Comparison of ENCODE assay signal across 25 cellular contexts in the genomic region with DNA sequence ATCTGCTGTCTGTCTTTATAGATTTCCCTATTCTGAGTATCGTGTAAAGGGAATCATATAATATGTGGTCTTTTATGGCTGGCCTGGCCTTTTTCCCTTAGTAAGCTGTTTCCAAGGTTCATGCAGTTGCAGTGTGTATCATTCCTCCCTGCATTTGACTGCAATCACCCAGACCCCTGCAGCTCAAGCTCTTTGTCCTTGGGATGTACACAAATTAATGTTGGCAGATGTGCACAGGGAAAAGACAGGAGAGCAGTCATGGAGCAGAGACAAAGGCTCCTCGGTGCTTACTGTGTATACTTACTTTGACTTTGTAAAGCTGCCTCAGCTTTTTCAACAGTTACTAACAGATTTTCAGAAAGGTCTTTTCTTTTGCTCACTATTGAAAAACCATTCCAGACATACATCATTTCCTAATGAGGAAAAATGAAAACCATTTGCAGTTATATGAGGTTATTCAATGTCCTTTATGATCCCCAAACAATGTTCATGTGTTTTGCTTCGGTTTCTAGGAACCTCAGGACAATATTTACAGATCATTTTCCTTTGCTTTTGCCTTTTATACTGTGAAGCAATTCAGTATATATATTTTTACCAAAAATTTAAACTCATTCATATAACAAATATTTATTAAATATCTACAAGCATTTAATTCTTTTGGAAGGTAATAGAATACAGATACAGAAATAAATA.
DNase-seq lines count a peak whose midpoint lies in the region; ATAC-seq, FAIRE-seq and TF ChIP-seq lines count a peak whose summit lies in the region.
"Had no signal": no experiment of that assay in that cellular context is flagged by ENCODE, and none has a peak within 500 bp of the region (broad histone marks: within the 10 kb centered on the region; RNA-seq: fewer than 3 reads in every experiment).

No MANE protein-coding gene starts in this region.

- no peak for TF ChIP-seq CTCF in hepatocyte (IDR thresholded peaks at IDR 0.05; ENCODE audit: poor library complexity)
- no peak for TF ChIP-seq CTCF in HFFc6 (IDR thresholded peaks at IDR 0.05)

- no peaks in the 10 kb centered on the region for H3K27me3 Mint-ChIP-seq in HFFc6 (ENCODE audit: insufficient read depth)
- H3K27me3 Mint-ChIP-seq: activated CD4-positive, alpha-beta T cell treated with anti-CD3 and anti-CD28 coated beads, Interleukin-2, amount 10 ng/mL, durations not matched to agents 7 days and 5 days; CD4-positive, alpha-beta T cell; naive thymus-derived CD8-positive, alpha-beta T cell had no signal

- no peaks in the 10 kb centered on the region for H3K9me2 ChIP-seq in hepatocyte (replicated peaks; ENCODE audit: insufficient read depth)

- peaks cover 4% of the 10 kb centered on the region for H3K4me1 ChIP-seq in hepatocyte (ENCODE audit: insufficient read depth)
- H3K4me1 ChIP-seq: A549, ascending aorta, lower lobe of right lung had no signal

- FAIRE-seq in A204.1 (lab: Jason Lieb, UNC) = peak; percentile 71
- FAIRE-seq: A549 had no signal

- no peaks in the 10 kb centered on the region for H3K36me3 Mint-ChIP-seq in HFFc6 (ENCODE audit: low read depth)

- no peaks in the 10 kb centered on the region for H4K20me1 ChIP-seq in hepatocyte (ENCODE audit: insufficient read depth, poor library complexity, severe bottlenecking)

- H3K36me3 ChIP-seq in hepatocyte (replicated peaks; ENCODE audit: insufficient read depth, low read depth) = no peaks in the 10 kb centered on the region

- no peak overlapping the region for H2AFZ ChIP-seq in hepatocyte

- ATAC-seq in GM21526 (IDR thresholded peaks at IDR 0.05; ENCODE audit: low FRiP score, unreplicated experiment) = no peak
- ATAC-seq: A549; gastroesophageal sphincter; lower lobe of right lung; naive thymus-derived CD8-positive, alpha-beta T cell had no signal

- no peak overlapping the region for H3K4me3 ChIP-seq in hepatocyte
- H3K4me3 ChIP-seq: A549, ascending aorta, coronary artery, gastroesophageal sphincter, lower lobe of right lung had no signal

- no peaks in the 10 kb centered on the region for H3K9me3 Mint-ChIP-seq in HFFc6
- H3K9me3 Mint-ChIP-seq: activated naive CD4-positive, alpha-beta T cell treated with anti-CD3 and anti-CD28 coated beads for 36 hours; CD4-positive, alpha-beta T cell; naive thymus-derived CD8-positive, alpha-beta T cell had no signal

- H3K27ac Mint-ChIP-seq in HFFc6 = no peak overlapping the region
- H3K27ac Mint-ChIP-seq: activated CD4-positive, alpha-beta T cell treated with anti-CD3 and anti-CD28 coated beads, Interleukin-2, amount 10 ng/mL, durations not matched to agents 7 days and 5 days; activated naive CD4-positive, alpha-beta T cell treated with anti-CD3 and anti-CD28 coated beads for 36 hours; CD4-positive, alpha-beta T cell had no signal

- peak; percentile 98 for DNase-seq in NCI-H146 (lab: John Stamatoyannopoulos, UW)
- peak; percentile 99 for DNase-seq in NCI-H748 (lab: John Stamatoyannopoulos, UW; ENCODE audit: unreplicated experiment)
- no peak for DNase-seq in hepatocyte (ENCODE audit: low spot score)
- no peak for DNase-seq in inferior parietal cortex (ENCODE audit: extremely low spot score)
- DNase-seq in HFFc6 = no peak
- DNase-seq in AG20443 (ENCODE audit: low spot score) = no peak
- DNase-seq: activated CD4-positive, alpha-beta T cell treated with anti-CD3 and anti-CD28 coated beads, Interleukin-2, amount 10 ng/mL, durations not matched to agents 7 days and 5 days; activated naive CD4-positive, alpha-beta T cell treated with anti-CD3 and anti-CD28 coated beads for 36 hours; activated T-cell treated with anti-CD3 and anti-CD28 coated beads for 4 hours; CD4-positive, alpha-beta T cell; EL; lower lobe of right lung; naive thymus-derived CD8-positive, alpha-beta T cell; NCI-H1436; SIG-M5; stimulated activated naive CD4-positive, alpha-beta T cell treated with Interleukin-2 at 50 U/mL for 16 hours; T1000; trophoblast cell had no signal

- H3K9me3 ChIP-seq in hepatocyte (ENCODE audit: low read depth) = no peaks in the 10 kb centered on the region
- H3K9me3 ChIP-seq: A549, ascending aorta, gastroesophageal sphincter, lower lobe of right lung had no signal

- H3K4me3 Mint-ChIP-seq in HFFc6 = no peak overlapping the region
- H3K4me3 Mint-ChIP-seq: activated CD4-positive, alpha-beta T cell treated with anti-CD3 and anti-CD28 coated beads, Interleukin-2, amount 10 ng/mL, durations not matched to agents 7 days and 5 days; activated naive CD4-positive, alpha-beta T cell treated with anti-CD3 and anti-CD28 coated beads for 36 hours; CD4-positive, alpha-beta T cell; naive thymus-derived CD8-positive, alpha-beta T cell had no signal

- H3K27me3 ChIP-seq in hepatocyte = no peaks in the 10 kb centered on the region
- H3K27me3 ChIP-seq: ascending aorta, gastroesophageal sphincter had no signal

- H3K4me2 ChIP-seq in hepatocyte = peak overlapping the region; percentile 11
- H3K4me2 ChIP-seq: A549, KMS-11 had no signal

- no peaks in the 10 kb centered on the region for H3K79me2 ChIP-seq in hepatocyte

- 58% methylated on average over 3 of the region's 3 CpGs for WGBS in hepatocyte (ENCODE audit: low lambda C conversion rate, missing lambda C conversion rate)

- peak overlapping the region; percentile 86 for H3K27ac ChIP-seq in hepatocyte
- H3K27ac ChIP-seq: A549, ascending aorta, coronary artery, gastroesophageal sphincter, KMS-11, lower lobe of right lung had no signal

- no peaks in the 10 kb centered on the region for H3K4me1 Mint-ChIP-seq in HFFc6 (ENCODE audit: low read depth)
- H3K4me1 Mint-ChIP-seq: naive thymus-derived CD8-positive, alpha-beta T cell had no signal

Comparison
In these comparisons a context has a peak if more than half of its experiments do, and no peak if none do; other contexts are left out.
1. DNase-seq: peak in NCI-H146 (single experiment) and NCI-H748 (single experiment); none in hepatocyte (single experiment), inferior parietal cortex (single experiment), HFFc6 (single experiment) and AG20443 (single experiment).